Comparison of ENCODE assay signal across 9 cellular contexts in the genomic region with DNA sequence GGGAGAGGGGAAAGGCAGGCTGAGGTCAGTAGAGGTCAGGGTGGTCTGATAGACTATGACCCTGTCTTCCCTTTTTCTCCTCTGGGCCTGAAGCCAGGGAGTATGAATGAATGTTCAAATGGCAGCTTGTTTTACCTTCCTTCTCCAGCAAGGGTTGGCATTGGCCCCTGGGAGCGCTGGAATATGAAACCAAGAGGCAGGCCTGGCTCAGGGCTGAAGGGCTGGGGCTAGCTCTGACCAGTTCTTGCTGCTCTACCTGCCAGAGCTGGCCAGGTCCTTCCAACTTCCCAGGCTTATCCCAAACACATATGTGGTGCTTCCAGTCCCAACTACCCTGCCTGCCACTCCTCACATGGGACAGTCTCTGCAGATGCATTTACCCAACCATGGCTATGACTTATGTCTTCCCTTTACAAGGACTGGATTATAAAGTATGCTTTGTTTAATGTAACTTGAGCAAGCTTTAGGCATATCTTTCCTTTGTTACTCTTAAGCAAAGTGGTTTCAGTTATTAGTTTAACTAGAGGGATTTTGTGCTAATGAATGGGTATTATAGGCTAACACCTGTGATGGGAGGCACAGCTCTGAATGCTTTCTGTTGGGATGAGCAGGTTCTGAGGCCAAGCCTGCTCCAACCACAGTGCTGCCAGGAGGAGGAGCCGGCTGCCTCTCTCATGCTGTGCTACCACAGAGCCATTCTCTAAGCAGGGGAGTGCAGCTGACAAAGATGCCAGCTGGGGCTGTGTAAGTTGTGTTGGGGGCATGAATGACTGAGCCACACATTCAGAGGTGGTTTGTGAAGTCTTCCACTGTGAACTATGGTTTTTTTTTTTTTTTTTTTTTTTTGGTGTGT. TPM values are rescaled to one million over a fixed set of nuclear protein-coding genes. Genes with fewer than 3 reads are reported as not detected.
DNase-seq lines count a peak whose midpoint lies in the region; ATAC-seq and TF ChIP-seq lines count a peak whose summit lies in the region.
"Had no signal": no experiment of that assay in that cellular context is flagged by ENCODE, and none has a peak within 500 bp of the region (broad histone marks: within the 10 kb centered on the region; RNA-seq: fewer than 3 reads in every experiment).

No MANE protein-coding gene starts in this region.

- no peak overlapping the region for H3K4me3 Mint-ChIP-seq in Calu3 (ENCODE audit: low read depth, unreplicated experiment)
- H3K4me3 Mint-ChIP-seq in memory B cell, result no peak overlapping the region
- no peak overlapping the region for H3K4me3 Mint-ChIP-seq in glutamatergic neuron (ENCODE audit: unreplicated experiment)

- H3K4me3 ChIP-seq in IMR-90 (ENCODE audit: insufficient read depth, low read depth, low read length), result no peak overlapping the region

- DNase-seq in Calu3 (peak; percentile 30), IMR-90 (no peak), anterior cingulate cortex (lab: John Stamatoyannopoulos, UW) (peak in 43 of 58 donors; percentile 21 to 83 (median 65)), memory B cell (ENCODE audit: low spot score in 2 of 2) (no peak), glutamatergic neuron (no peak)
- DNase-seq: SHP77 treated with DMSO at 0.1 percent for 48 hours had no signal

- CTCF ChIA-PET in Calu3 (lab: Charles Lee), result interaction anchor here (0.6 to 3.0 kb wide), 5 partner anchors 16 to 487 kb away, joined by 3 to 52 read pairs (median 3); a partner anchor contains a TSS
- CTCF ChIA-PET in IMR-90 (lab: Yijun Ruan, JAX), result interaction anchor here (0.9 to 2.8 kb wide), 5 partner anchors 62 to 123 kb away, joined by 3 to 22 read pairs (median 3); no protein-coding TSS in a partner anchor

- H3K36me3 Mint-ChIP-seq in Calu3 (ENCODE audit: insufficient read depth, unreplicated experiment) (peaks cover 5% of the 10 kb centered on the region), memory B cell (no peaks in the 10 kb centered on the region), glutamatergic neuron (ENCODE audit: unreplicated experiment) (peaks cover 4% of the 10 kb centered on the region)

- H3K4ac ChIP-seq in IMR-90 (ENCODE audit: low read depth, low read length), result no peak overlapping the region

- no peak overlapping the region for H3K14ac ChIP-seq in IMR-90 (replicated peaks; ENCODE audit: low read depth, low read length)

- H3K9me1 ChIP-seq in IMR-90 (ENCODE audit: insufficient read depth, low read length), result no peaks in the 10 kb centered on the region

- H2AK9ac ChIP-seq in IMR-90 (replicated peaks; ENCODE audit: low read depth, low read length, poor library complexity), result peak overlapping the region; percentile 15

- TF ChIP-seq CTCF in Calu3 (IDR thresholded peaks at IDR 0.05; ENCODE audit: unreplicated experiment) (no peak), IMR-90 (conservative IDR thresholded peaks at IDR 0.05; ENCODE audit: low read depth, low read length) (peak; percentile 40), glutamatergic neuron (IDR thresholded peaks at IDR 0.05; ENCODE audit: partially characterized antibody, unreplicated experiment) (no peak)

- peak; percentile 83 for ATAC-seq in IMR-90 (ENCODE audit: low read depth)
- no peak for ATAC-seq in memory B cell (ENCODE audit: low read depth)
- no peak for ATAC-seq in GM18498 (IDR thresholded peaks at IDR 0.05; ENCODE audit: unreplicated experiment)
- no peak for ATAC-seq in HG02981 (IDR thresholded peaks at IDR 0.05; ENCODE audit: unreplicated experiment)
- no peak for ATAC-seq in HG03175 (IDR thresholded peaks at IDR 0.05; ENCODE audit: unreplicated experiment)

- H3K4me1 Mint-ChIP-seq in Calu3 (ENCODE audit: low read depth, unreplicated experiment), result no peaks in the 10 kb centered on the region
- peaks cover 8% of the 10 kb centered on the region for H3K4me1 Mint-ChIP-seq in memory B cell
- H3K4me1 Mint-ChIP-seq in glutamatergic neuron (ENCODE audit: low read depth, unreplicated experiment), result peaks cover 3% of the 10 kb centered on the region

- H3K27me3 ChIP-seq in IMR-90 (ENCODE audit: control insufficient read depth, insufficient read depth, low read length), result peaks cover 8% of the 10 kb centered on the region

- H4K91ac ChIP-seq in IMR-90 (ENCODE audit: insufficient read depth, low read depth, low read length), result no peak overlapping the region

- intact Hi-C loops in Calu3 (cut with micrococcal nuclease; ENCODE audit: unreplicated experiment) (no loop called here), IMR-90 (cut with micrococcal nuclease) (no loop called here)

- POLR2A ChIA-PET in IMR-90 (lab: Charles Lee; ENCODE audit: unreplicated experiment), result no interaction called here

- H3K27ac Mint-ChIP-seq in Calu3 (ENCODE audit: unreplicated experiment), result no peak overlapping the region
- H3K27ac Mint-ChIP-seq in memory B cell, result peak overlapping the region; percentile 36
- no peak overlapping the region for H3K27ac Mint-ChIP-seq in glutamatergic neuron (ENCODE audit: unreplicated experiment)

- no peak overlapping the region for H3K9ac ChIP-seq in IMR-90 (ENCODE audit: low read depth, low read length)

- no peak overlapping the region for H2BK120ac ChIP-seq in IMR-90 (ENCODE audit: low read depth, low read length)

- no peaks in the 10 kb centered on the region for H3K79me1 ChIP-seq in IMR-90 (ENCODE audit: low read depth in 1 of 2, low read length in 2 of 2)

- no peaks in the 10 kb centered on the region for H4K20me1 ChIP-seq in IMR-90 (ENCODE audit: insufficient read depth, low read length)

- in situ Hi-C loops in IMR-90 (cut with MboI; ENCODE audit: low sequenced_read_pairs), result no loop called here

- 60% methylated on average over 1 of the region's 2 CpGs; no CpG with 5 or more reads in 1 of the 2 experiments for WGBS in IMR-90 (ENCODE audit: extremely low coverage in 2 of 2, insufficient read length in 1 of 2), 2 experiments

- H3K27ac ChIP-seq in IMR-90 (ENCODE audit: insufficient read depth, low read length), result no peak overlapping the region

- H3K4me1 ChIP-seq in IMR-90 (ENCODE audit: control insufficient read depth, insufficient read depth, low read length), result peaks cover 2% of the 10 kb centered on the region; the same call in 1 of the 2 replicates

- H2AFZ ChIP-seq in IMR-90 (replicated peaks; ENCODE audit: low read length, poor library complexity), result peak overlapping the region; percentile 53

- H3K9me3 Mint-ChIP-seq in Calu3 (ENCODE audit: low read depth, unreplicated experiment), result no peaks in the 10 kb centered on the region
- no peaks in the 10 kb centered on the region for H3K9me3 Mint-ChIP-seq in memory B cell
- H3K9me3 Mint-ChIP-seq in glutamatergic neuron (ENCODE audit: unreplicated experiment), result peaks cover 4% of the 10 kb centered on the region

- H2AK5ac ChIP-seq in IMR-90 (ENCODE audit: low read depth, low read length), result no peak overlapping the region

- peaks cover 2% of the 10 kb centered on the region; the same call in 1 of the 2 replicates for H3K36me3 ChIP-seq in IMR-90 (ENCODE audit: control insufficient read depth, insufficient read depth, low read length)

- no peak overlapping the region for H2BK5ac ChIP-seq in IMR-90 (ENCODE audit: low read depth, low read length, poor library complexity, severe bottlenecking)

- H4K8ac ChIP-seq in IMR-90 (ENCODE audit: low read depth in 2 of 2, low read length in 2 of 2), result no peak overlapping the region

- no peak overlapping the region for H4K5ac ChIP-seq in IMR-90 (ENCODE audit: low read depth, low read length)

- peak; percentile 39 for TF ChIP-seq RAD21 in IMR-90 (IDR thresholded peaks at IDR 0.05; ENCODE audit: low read length)

- no peaks in the 10 kb centered on the region for H3K27me3 Mint-ChIP-seq in Calu3 (ENCODE audit: unreplicated experiment)
- H3K27me3 Mint-ChIP-seq in memory B cell, result no peaks in the 10 kb centered on the region
- H3K27me3 Mint-ChIP-seq in glutamatergic neuron (ENCODE audit: unreplicated experiment), result peaks cover 6% of the 10 kb centered on the region

- dilution Hi-C loops in IMR-90 (cut with HindIII; ENCODE audit: low sequenced_read_pairs, unreplicated experiment), result no loop called here

- no peak overlapping the region for H3K23ac ChIP-seq in IMR-90 (ENCODE audit: low read depth, low read length)

- H2BK15ac ChIP-seq in IMR-90 (ENCODE audit: low read depth, low read length), result no peak overlapping the region

- no peak overlapping the region for H3K56ac ChIP-seq in IMR-90 (ENCODE audit: extremely low read depth, insufficient read depth, low read length)

- no TSS peak for BruUV-seq in Calu3 (replicated peaks; lab: Mats Ljungman, UMichigan)
- no TSS peak for BruUV-seq in IMR-90 (replicated peaks; lab: Mats Ljungman, UMichigan)

- H3K9me3 ChIP-seq in IMR-90 (ENCODE audit: control insufficient read depth, insufficient read depth, low read length), result no peaks in the 10 kb centered on the region

- no peak for TF ChIP-seq POLR2A in IMR-90 (IDR thresholded peaks at IDR 0.05; ENCODE audit: low read depth, low read length)

- no peak overlapping the region; the same call in 1 of the 2 replicates for H3K4me2 ChIP-seq in IMR-90 (ENCODE audit: low read depth, low read length)

- H2BK20ac ChIP-seq in IMR-90 (ENCODE audit: low read depth, low read length), result no peak overlapping the region

- no peak overlapping the region for H3K18ac ChIP-seq in IMR-90 (ENCODE audit: low read depth, low read length)

RNA-seq across cellular contexts. Expression of a gene that starts 6.1 kb away (rescaled TPM):
- 3.3 and 3.4 TPM in 2 replicates for total RNA-seq in Calu3 (2022)
- not detected in 2 replicates for total RNA-seq in IMR-90 (2012; rRNA removed)
- polyA plus RNA-seq in IMR-90 (2012; rRNA removed), result not detected in 2 replicates
- 0.01 TPM in 1 of 2 replicates, not detected in the other for polyA plus RNA-seq in IMR-90 (2012; cell fraction: cytosol; rRNA removed)
- polyA plus RNA-seq in IMR-90 (2012; cell fraction: nucleus; rRNA removed; ENCODE audit: low replicate concordance), result 0.05 TPM in 1 of 2 replicates, not detected in the other
- 0.17 TPM for total RNA-seq in glutamatergic neuron (ENCODE audit: unreplicated experiment)

RNA-seq across cellular contexts. Expression of a gene that starts 16.0 kb away (rescaled TPM):
- total RNA-seq in Calu3 (2022) (17.5 and 18.9 TPM in 2 replicates), IMR-90 (2012; rRNA removed) (4.3 and 9.4 TPM in 2 replicates), glutamatergic neuron (ENCODE audit: unreplicated experiment) (42.4 TPM)
- polyA plus RNA-seq in IMR-90 (2012; rRNA removed), result 3.4 and 4.5 TPM in 2 replicates
- polyA plus RNA-seq in IMR-90 (2012; cell fraction: cytosol; rRNA removed), result 0.64 and 1.4 TPM in 2 replicates
- 1.8 and 7.0 TPM in 2 replicates for polyA plus RNA-seq in IMR-90 (2012; cell fraction: nucleus; rRNA removed; ENCODE audit: low replicate concordance)

RNA-seq across cellular contexts. Expression of a gene that starts 23.7 kb away (rescaled TPM):
- total RNA-seq in Calu3 (2022), result 40.4 and 48.5 TPM in 2 replicates
- total RNA-seq in IMR-90 (2012; rRNA removed), result 60.5 and 67.2 TPM in 2 replicates
- 54.7 and 56.2 TPM in 2 replicates for polyA plus RNA-seq in IMR-90 (2012; rRNA removed)
- polyA plus RNA-seq in IMR-90 (2012; cell fraction: cytosol; rRNA removed), result 20.4 and 38.7 TPM in 2 replicates
- 131 and 144 TPM in 2 replicates for polyA plus RNA-seq in IMR-90 (2012; cell fraction: nucleus; rRNA removed; ENCODE audit: low replicate concordance)
- total RNA-seq in glutamatergic neuron (ENCODE audit: unreplicated experiment), result 26.9 TPM

RNA-seq across cellular contexts. Expression of a gene that starts 59.7 kb away (rescaled TPM):
- 0.78 and 0.88 TPM in 2 replicates for total RNA-seq in Calu3 (2022)
- under 0.01 TPM in 1 of 2 replicates, not detected in the other for total RNA-seq in IMR-90 (2012; rRNA removed)
- 0.03 TPM in 1 of 2 replicates, not detected in the other for polyA plus RNA-seq in IMR-90 (2012; rRNA removed)
- 0.02 and 0.04 TPM in 2 replicates for polyA plus RNA-seq in IMR-90 (2012; cell fraction: cytosol; rRNA removed)
- polyA plus RNA-seq in IMR-90 (2012; cell fraction: nucleus; rRNA removed; ENCODE audit: low replicate concordance), result 0.01 TPM in 1 of 2 replicates, not detected in the other
- total RNA-seq in glutamatergic neuron (ENCODE audit: unreplicated experiment), result 0.12 TPM

Comparison
In these comparisons a context has a peak if more than half of its experiments do, and no peak if none do; other contexts are left out.
1. DNase-seq: peak in Calu3 (single experiment) and anterior cingulate cortex (43 of 58); none in IMR-90 (single experiment), memory B cell (0 of 2) and glutamatergic neuron (single experiment).